In genomic region chr19:18919086-18919894, GRCh38 we compare ENCODE assay signal across 1 cellular context.
TF ChIP-seq lines count a peak whose summit lies in the region.

TSS of gene COPE (minus strand) at chr19:18919387. CDS start at chr19:18919348, 39 bp downstream.
A gene with protein sequence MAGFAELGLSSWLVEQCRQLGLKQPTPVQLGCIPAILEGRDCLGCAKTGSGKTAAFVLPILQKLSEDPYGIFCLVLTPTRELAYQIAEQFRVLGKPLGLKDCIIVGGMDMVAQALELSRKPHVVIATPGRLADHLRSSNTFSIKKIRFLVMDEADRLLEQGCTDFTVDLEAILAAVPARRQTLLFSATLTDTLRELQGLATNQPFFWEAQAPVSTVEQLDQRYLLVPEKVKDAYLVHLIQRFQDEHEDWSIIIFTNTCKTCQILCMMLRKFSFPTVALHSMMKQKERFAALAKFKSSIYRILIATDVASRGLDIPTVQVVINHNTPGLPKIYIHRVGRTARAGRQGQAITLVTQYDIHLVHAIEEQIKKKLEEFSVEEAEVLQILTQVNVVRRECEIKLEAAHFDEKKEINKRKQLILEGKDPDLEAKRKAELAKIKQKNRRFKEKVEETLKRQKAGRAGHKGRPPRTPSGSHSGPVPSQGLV (plus strand): TSS chr19:18919715. CDS start chr19:18919742, 27 bp downstream.

TF ChIP-seq in A549, 52 proteins besides CTCF, POLR2A, EP300 and RAD21 (continued from another document):
- no peak for TF ChIP-seq NFE2L2 (conservative IDR thresholded peaks at IDR 0.05; ENCODE audit: low read length)
- TF ChIP-seq EHMT2 (IDR thresholded peaks at IDR 0.05; ENCODE audit: low read depth) = no peak
- peak; percentile 39; the same call in 1 of the 2 replicates for TF ChIP-seq USF2 (IDR thresholded peaks at IDR 0.05)
- TF ChIP-seq FOXS1 (CRISPR knock-in tag; IDR thresholded peaks at IDR 0.05) = no peak
- peak; percentile 85 for TF ChIP-seq KDM5A (IDR thresholded peaks at IDR 0.05)
- TF ChIP-seq RNF2 (IDR thresholded peaks at IDR 0.05; ENCODE audit: borderline replicate concordance, low read depth) = no peak
- 0 out of 2 replicates have a peak, but pooled peaks have one; percentile 22 for TF ChIP-seq HMGXB4 (CRISPR knock-in tag; IDR thresholded peaks at IDR 0.05; ENCODE audit: borderline replicate concordance)
- TF ChIP-seq ZC3H11A (IDR thresholded peaks at IDR 0.05) = no peak
- no peak for TF ChIP-seq EHF (CRISPR knock-in tag; IDR thresholded peaks at IDR 0.05)
- no peak for TF ChIP-seq ZNF302 (CRISPR knock-in tag; IDR thresholded peaks at IDR 0.05)
- TF ChIP-seq ATOH8 (CRISPR knock-in tag; IDR thresholded peaks at IDR 0.05; ENCODE audit: low read depth) = no peak
- TF ChIP-seq CBX8 (IDR thresholded peaks at IDR 0.05) = no peak
- peak; percentile 61 for TF ChIP-seq CHD2 (IDR thresholded peaks at IDR 0.05; ENCODE audit: low read length, partially characterized antibody)
- TF ChIP-seq POLR2AphosphoS2 (conservative IDR thresholded peaks at IDR 0.05; ENCODE audit: low read length) = no peak
- no peak for TF ChIP-seq HES2 (IDR thresholded peaks at IDR 0.05)
- no peak for TF ChIP-seq ZFP36 (IDR thresholded peaks at IDR 0.05; ENCODE audit: borderline replicate concordance, partially characterized antibody)
- TF ChIP-seq HEYL (CRISPR knock-in tag; IDR thresholded peaks at IDR 0.05) = no peak
- no peak for TF ChIP-seq MAZ (IDR thresholded peaks at IDR 0.05; ENCODE audit: borderline replicate concordance, low read depth, low read length)
- TF ChIP-seq, protein P1, sequence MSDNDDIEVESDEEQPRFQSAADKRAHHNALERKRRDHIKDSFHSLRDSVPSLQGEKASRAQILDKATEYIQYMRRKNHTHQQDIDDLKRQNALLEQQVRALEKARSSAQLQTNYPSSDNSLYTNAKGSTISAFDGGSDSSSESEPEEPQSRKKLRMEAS (IDR thresholded peaks at IDR 0.05) = peak; percentile 65
- no peak for TF ChIP-seq JUNB (IDR thresholded peaks at IDR 0.05)
TF ChIP-seq in A549: peak in this region for 10.
